ENCODE assay signal across 10 cellular contexts in genomic region chr20:35871311-35871771, GRCh38.
A peak's percentile ranks its signal among the peaks of the same experiment; 100 is the strongest.
DNase-seq lines count a peak whose midpoint lies in the region; ATAC-seq and TF ChIP-seq lines count a peak whose summit lies in the region.
"Had no signal": no experiment of that assay in that cellular context is flagged by ENCODE, and none has a peak within 500 bp of the region (broad histone marks: within the 10 kb centered on the region; RNA-seq: fewer than 3 reads in every experiment).

No MANE protein-coding gene starts in this region.

- H3K4me3 Mint-ChIP-seq in stimulated activated memory B cell treated with anti-CD40 and anti-IgM and Interleukin-4, amounts not matched to agents 10 μg/mL and 1 μg/mL and 100 μg/mL, for 72 hours: no peak overlapping the region

- H3K4me3 ChIP-seq in WI38 (ENCODE audit: low read depth, low read length) (peak overlapping the region; percentile 34), left ventricle myocardium inferior (peak overlapping the region; percentile 11), testis (no peak overlapping the region)
- H3K4me3 ChIP-seq in effector memory CD4-positive, alpha-beta T cell (ENCODE audit: insufficient read depth, low read depth, low read length, poor library complexity, severe bottlenecking): no peak overlapping the region
- H3K4me3 ChIP-seq: pancreas had no signal

- H3K4me1 Mint-ChIP-seq in stimulated activated memory B cell treated with anti-CD40 and anti-IgM and Interleukin-4, amounts not matched to agents 10 μg/mL and 1 μg/mL and 100 μg/mL, for 72 hours: peaks cover 4% of the 10 kb centered on the region

- peak; percentile 56 for DNase-seq in DMS 273 (lab: John Stamatoyannopoulos, UW; ENCODE audit: unreplicated experiment)
- DNase-seq in DMS 273 treated with DMSO at 0.1 percent for 48 hours (lab: John Stamatoyannopoulos, UW): no peak
- peak; percentile 21 for DNase-seq in left ventricle myocardium inferior
- DNase-seq in testis: peak; percentile 50
- DNase-seq in effector memory CD4-positive, alpha-beta T cell: no peak
- DNase-seq: pancreas had no signal

- WGBS in testis, 2 donors: 22 to 38% methylated on average over 5 of the region's 5 CpGs

- no peaks in the 10 kb centered on the region for H3K36me3 ChIP-seq in left ventricle myocardium inferior
- no peaks in the 10 kb centered on the region for H3K36me3 ChIP-seq in testis (ENCODE audit: low read depth, missing control alignments)
- H3K36me3 ChIP-seq in effector memory CD4-positive, alpha-beta T cell (ENCODE audit: control insufficient read depth, insufficient read depth, low read length): peaks cover 4% of the 10 kb centered on the region
- H3K36me3 ChIP-seq: pancreas had no signal

- H3K9me3 ChIP-seq in left ventricle myocardium inferior (replicated peaks): no peaks in the 10 kb centered on the region
- no peaks in the 10 kb centered on the region for H3K9me3 ChIP-seq in testis
- H3K9me3 ChIP-seq in effector memory CD4-positive, alpha-beta T cell (ENCODE audit: control insufficient read depth, low read length): no peaks in the 10 kb centered on the region
- H3K9me3 ChIP-seq: pancreas had no signal

- no peaks in the 10 kb centered on the region for H3K9me3 Mint-ChIP-seq in stimulated activated memory B cell treated with anti-CD40 and anti-IgM and Interleukin-4, amounts not matched to agents 10 μg/mL and 1 μg/mL and 100 μg/mL, for 72 hours

- no peak for TF ChIP-seq POLR2A in testis (IDR thresholded peaks at IDR 0.05)

- ATAC-seq in GM18909 (IDR thresholded peaks at IDR 0.05; ENCODE audit: poor library complexity, unreplicated experiment): no peak
- no peak for ATAC-seq in stimulated activated memory B cell treated with anti-CD40 and anti-IgM and Interleukin-4, amounts not matched to agents 10 μg/mL and 1 μg/mL and 100 μg/mL, for 72 hours
- ATAC-seq: pancreas had no signal

- H3K27me3 ChIP-seq in left ventricle myocardium inferior (ENCODE audit: low read depth): no peaks in the 10 kb centered on the region
- no peaks in the 10 kb centered on the region for H3K27me3 ChIP-seq in testis
- no peaks in the 10 kb centered on the region for H3K27me3 ChIP-seq in effector memory CD4-positive, alpha-beta T cell (replicated peaks; ENCODE audit: control insufficient read depth, insufficient read depth, low read length, poor library complexity, severe bottlenecking)
- H3K27me3 ChIP-seq: pancreas had no signal

- no peak for TF ChIP-seq CTCF in WI38 (IDR thresholded peaks at IDR 0.05; ENCODE audit: low read depth, low read length)
- no peak for TF ChIP-seq CTCF in left ventricle myocardium inferior (IDR thresholded peaks at IDR 0.05; ENCODE audit: borderline replicate concordance)
- no peak for TF ChIP-seq CTCF in testis (IDR thresholded peaks at IDR 0.05)

- H3K27me3 Mint-ChIP-seq in stimulated activated memory B cell treated with anti-CD40 and anti-IgM and Interleukin-4, amounts not matched to agents 10 μg/mL and 1 μg/mL and 100 μg/mL, for 72 hours: no peaks in the 10 kb centered on the region

- H3K36me3 Mint-ChIP-seq in stimulated activated memory B cell treated with anti-CD40 and anti-IgM and Interleukin-4, amounts not matched to agents 10 μg/mL and 1 μg/mL and 100 μg/mL, for 72 hours: peaks cover 29% of the 10 kb centered on the region

- peak overlapping the region; percentile 39 for H3K27ac ChIP-seq in left ventricle myocardium inferior (replicated peaks)
- H3K27ac ChIP-seq in testis: peak overlapping the region in 1 of 2 donors; percentile 21
- H3K27ac ChIP-seq in effector memory CD4-positive, alpha-beta T cell (ENCODE audit: insufficient read depth, low read length, poor library complexity, severe bottlenecking): no peak overlapping the region
- H3K27ac ChIP-seq: 22Rv1, pancreas had no signal

- intact Hi-C loops in left ventricle myocardium inferior (cut with micrococcal nuclease) (no loop called here), testis (cut with DNase I; ENCODE audit: low total_unique reads) (no loop called here)

- H3K4me1 ChIP-seq in left ventricle myocardium inferior (peaks cover 37% of the 10 kb centered on the region), testis (no peaks in the 10 kb centered on the region)
- H3K4me1 ChIP-seq in effector memory CD4-positive, alpha-beta T cell (ENCODE audit: control insufficient read depth, insufficient read depth, low read length, poor library complexity, severe bottlenecking): no peaks in the 10 kb centered on the region
- H3K4me1 ChIP-seq: pancreas had no signal

- H3K27ac Mint-ChIP-seq in stimulated activated memory B cell treated with anti-CD40 and anti-IgM and Interleukin-4, amounts not matched to agents 10 μg/mL and 1 μg/mL and 100 μg/mL, for 72 hours: no peak overlapping the region

Comparison
In these comparisons a context has a peak if more than half of its experiments do, and no peak if none do; other contexts are left out.
1. DNase-seq: peak in DMS 273 (single experiment), left ventricle myocardium inferior (single experiment) and testis (single experiment); none in DMS 273 treated with DMSO at 0.1 percent for 48 hours (single experiment) and effector memory CD4-positive, alpha-beta T cell (0 of 3).
2. H3K4me3 ChIP-seq: peak in WI38 (single experiment) and left ventricle myocardium inferior (single experiment); none in testis (0 of 2) and effector memory CD4-positive, alpha-beta T cell (single experiment).